9 cellular contexts compared by ENCODE assay signal in genomic region chr17:1153795-1154546, GRCh38. TPM values are rescaled to one million over a fixed set of nuclear protein-coding genes. Genes with fewer than 3 reads are reported as not detected.
DNase-seq lines count a peak whose midpoint lies in the region; ATAC-seq and TF ChIP-seq lines count a peak whose summit lies in the region.
"Had no signal": no experiment of that assay in that cellular context is flagged by ENCODE, and none has a peak within 500 bp of the region (broad histone marks: within the 10 kb centered on the region; RNA-seq: fewer than 3 reads in every experiment).

No MANE protein-coding gene starts in this region.

- H3K4me3 ChIP-seq in breast epithelium (no peak overlapping the region), SJCRH30 (no peak overlapping the region), cardiac muscle cell (no peak overlapping the region)
- H3K4me3 ChIP-seq: SK-N-MC had no signal

- no peak overlapping the region for H3K27ac Mint-ChIP-seq in MCF 10A (ENCODE audit: low read depth, unreplicated experiment)
- no peak overlapping the region for H3K27ac Mint-ChIP-seq in activated CD4-positive, alpha-beta T cell treated with anti-CD3 and anti-CD28 coated beads, Interleukin-2, amount 10 ng/mL, durations not matched to agents 7 days and 5 days

- no peak overlapping the region for H3K4me3 Mint-ChIP-seq in MCF 10A (ENCODE audit: unreplicated experiment)
- no peak overlapping the region for H3K4me3 Mint-ChIP-seq in activated CD4-positive, alpha-beta T cell treated with anti-CD3 and anti-CD28 coated beads, Interleukin-2, amount 10 ng/mL, durations not matched to agents 7 days and 5 days

- TF ChIP-seq POLR2A in breast epithelium (IDR thresholded peaks at IDR 0.05): no peak

- H3K27me3 ChIP-seq in breast epithelium: no peaks in the 10 kb centered on the region
- no peaks in the 10 kb centered on the region for H3K27me3 ChIP-seq in SJCRH30
- H3K27me3 ChIP-seq in cardiac muscle cell: no peaks in the 10 kb centered on the region

- no peaks in the 10 kb centered on the region for H3K4me1 ChIP-seq in breast epithelium
- H3K4me1 ChIP-seq in SJCRH30: no peaks in the 10 kb centered on the region
- peaks cover 9% of the 10 kb centered on the region for H3K4me1 ChIP-seq in cardiac muscle cell (ENCODE audit: low read depth)

- peak; percentile 11 for DNase-seq in MCF 10A (ENCODE audit: unreplicated experiment)
- DNase-seq in breast epithelium (ENCODE audit: low spot score in 2 of 2): no peak
- DNase-seq in SJCRH30: peak; percentile 13 to 21
- peak; percentile 24 to 92 for DNase-seq in cardiac muscle cell (ENCODE audit: low read depth in 1 of 2, low spot score in 1 of 2)
- DNase-seq in stromal cell of bone marrow (ENCODE audit: low read depth): peak; percentile 37
- no peak for DNase-seq in activated CD4-positive, alpha-beta T cell treated with anti-CD3 and anti-CD28 coated beads, Interleukin-2, amount 10 ng/mL, durations not matched to agents 7 days and 5 days
- no peak for DNase-seq in stimulated activated CD4-positive, alpha-beta T cell treated with anti-CD3 and anti-CD28 coated beads, Interleukin-12 subunit alpha, Interleukin-12 subunit beta, amount 100 ng/mL, for 4 hours

- H3K4me1 Mint-ChIP-seq in MCF 10A (ENCODE audit: insufficient read depth, unreplicated experiment): no peaks in the 10 kb centered on the region
- H3K4me1 Mint-ChIP-seq in activated CD4-positive, alpha-beta T cell treated with anti-CD3 and anti-CD28 coated beads, Interleukin-2, amount 10 ng/mL, durations not matched to agents 7 days and 5 days: no peaks in the 10 kb centered on the region

- H3K9me3 Mint-ChIP-seq in MCF 10A (ENCODE audit: unreplicated experiment): no peaks in the 10 kb centered on the region
- no peaks in the 10 kb centered on the region for H3K9me3 Mint-ChIP-seq in activated CD4-positive, alpha-beta T cell treated with anti-CD3 and anti-CD28 coated beads, Interleukin-2, amount 10 ng/mL, durations not matched to agents 7 days and 5 days

- intact Hi-C loops in MCF 10A (cut with micrococcal nuclease): no loop called here
- intact Hi-C loops in breast epithelium (cut with DNase I; ENCODE audit: low total_unique reads): no loop called here

- BruUV-seq in MCF 10A (replicated peaks; lab: Mats Ljungman, UMichigan): no TSS peak

- POLR2A ChIA-PET in MCF 10A (lab: Yijun Ruan, JAX): no interaction called here
- POLR2A ChIA-PET in activated CD4-positive, alpha-beta T cell treated with anti-CD3 and anti-CD28 coated beads, Interleukin-2, amount 10 ng/mL, durations not matched to agents 7 days and 5 days (lab: Charles Lee): no interaction called here

- no peaks in the 10 kb centered on the region for H3K36me3 Mint-ChIP-seq in MCF 10A (ENCODE audit: insufficient read depth, unreplicated experiment)
- no peaks in the 10 kb centered on the region for H3K36me3 Mint-ChIP-seq in activated CD4-positive, alpha-beta T cell treated with anti-CD3 and anti-CD28 coated beads, Interleukin-2, amount 10 ng/mL, durations not matched to agents 7 days and 5 days (ENCODE audit: low read depth)

- H3K36me3 ChIP-seq in breast epithelium (no peaks in the 10 kb centered on the region), SJCRH30 (no peaks in the 10 kb centered on the region), cardiac muscle cell (no peaks in the 10 kb centered on the region)

- H3K9me3 ChIP-seq in breast epithelium (no peaks in the 10 kb centered on the region), SJCRH30 (replicated peaks) (no peaks in the 10 kb centered on the region), cardiac muscle cell (ENCODE audit: low read depth) (no peaks in the 10 kb centered on the region)

- TF ChIP-seq CTCF in MCF 10A (IDR thresholded peaks at IDR 0.05; ENCODE audit: unreplicated experiment) (no peak), breast epithelium (IDR thresholded peaks at IDR 0.05) (no peak), cardiac muscle cell (IDR thresholded peaks at IDR 0.05; ENCODE audit: low read depth, low read length) (no peak)

- H3K27ac ChIP-seq in breast epithelium (no peak overlapping the region), SJCRH30 (no peak overlapping the region), cardiac muscle cell (no peak overlapping the region)
- H3K27ac ChIP-seq: SK-N-MC had no signal

- no peaks in the 10 kb centered on the region for H3K27me3 Mint-ChIP-seq in MCF 10A (ENCODE audit: insufficient read depth, unreplicated experiment)
- no peaks in the 10 kb centered on the region for H3K27me3 Mint-ChIP-seq in activated CD4-positive, alpha-beta T cell treated with anti-CD3 and anti-CD28 coated beads, Interleukin-2, amount 10 ng/mL, durations not matched to agents 7 days and 5 days

- ATAC-seq in GM18907 (IDR thresholded peaks at IDR 0.05; ENCODE audit: unreplicated experiment): no peak

- CTCF ChIA-PET in MCF 10A (lab: Yijun Ruan, JAX): no interaction called here
- CTCF ChIA-PET in activated CD4-positive, alpha-beta T cell treated with anti-CD3 and anti-CD28 coated beads, Interleukin-2, amount 10 ng/mL, durations not matched to agents 7 days and 5 days (lab: Charles Lee): no interaction called here

RNA-seq across cellular contexts. Expression of gene ABR, which starts 25.8 kb away (rescaled TPM):
- 44.7 and 54.2 TPM in 2 replicates for total RNA-seq in MCF 10A (2022)
- 10 to 100 TPM; 63.5 to 77.0 (median 75.0) TPM for total RNA-seq in breast epithelium
- total RNA-seq in SJCRH30 (2014; rRNA removed; shearing (Covaris generic)): 5.6 and 7.0 TPM in 2 replicates
- total RNA-seq in cardiac muscle cell: 55.4 and 67.5 TPM in 2 replicates
- polyA plus RNA-seq in cardiac muscle cell: 23.5 and 36.1 TPM in 2 replicates
- 100 to 1,000 TPM; 145 to 163 TPM for total RNA-seq in activated CD4-positive, alpha-beta T cell treated with anti-CD3 and anti-CD28 coated beads, Interleukin-2, amount 10 ng/mL, durations not matched to agents 7 days and 5 days

Comparison
In these comparisons a context has a peak if more than half of its experiments do, and no peak if none do; other contexts are left out.
1. DNase-seq: peak in MCF 10A (single experiment), SJCRH30 (2 of 2), cardiac muscle cell (2 of 2) and stromal cell of bone marrow (single experiment); none in breast epithelium (0 of 2), activated CD4-positive, alpha-beta T cell treated with anti-CD3 and anti-CD28 coated beads, Interleukin-2, amount 10 ng/mL, durations not matched to agents 7 days and 5 days (single experiment) and stimulated activated CD4-positive, alpha-beta T cell treated with anti-CD3 and anti-CD28 coated beads, Interleukin-12 subunit alpha, Interleukin-12 subunit beta, amount 100 ng/mL, for 4 hours (single experiment).